ENCODE assay signal across 15 cellular contexts in the genomic region with DNA sequence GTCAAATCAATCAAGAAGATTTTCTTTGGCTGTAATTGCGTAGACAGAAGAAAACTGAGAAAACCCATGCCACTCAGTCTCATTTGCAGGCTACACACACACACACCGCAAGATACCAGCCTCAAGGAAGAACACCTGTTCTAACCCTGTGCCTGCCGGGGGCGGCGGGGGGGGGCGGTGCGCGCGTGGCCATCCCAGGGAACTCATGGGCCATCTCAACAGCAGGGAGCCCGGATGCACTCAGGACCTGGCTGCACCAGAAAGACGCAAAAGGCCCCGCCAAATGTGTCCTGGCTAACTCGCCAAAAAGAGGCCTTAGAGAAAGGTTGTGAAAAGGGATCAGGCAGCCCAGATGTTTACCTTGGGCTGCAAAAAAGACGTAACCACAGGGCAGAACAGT. TPM values are rescaled to one million over a fixed set of nuclear protein-coding genes. Genes with fewer than 3 reads are reported as not detected.
DNase-seq lines count a peak whose midpoint lies in the region; ATAC-seq, FAIRE-seq and TF ChIP-seq lines count a peak whose summit lies in the region.
"Had no signal": no experiment of that assay in that cellular context is flagged by ENCODE, and none has a peak within 500 bp of the region (broad histone marks: within the 10 kb centered on the region; RNA-seq: fewer than 3 reads in every experiment).

No MANE protein-coding gene starts in this region.

- peaks cover 48% of the 10 kb centered on the region for H3K27me3 ChIP-seq in H7 (ENCODE audit: control insufficient read depth, insufficient read depth, low read length)
- peaks cover 14 to 51% (median 39%) of the 10 kb centered on the region in 4 experiments for H3K27me3 ChIP-seq in H1 (replicated peaks in 1 of 4; ENCODE audit: control insufficient read depth in 3 of 4, extremely low read depth in 1 of 4, insufficient read depth in 3 of 4, low read length in 3 of 4)
- H3K27me3 ChIP-seq in neural cell (ENCODE audit: insufficient read depth, low read depth, low read length): peaks cover 26% of the 10 kb centered on the region

- H3K79me2 ChIP-seq in H1 (ENCODE audit: control insufficient read depth in 1 of 2, insufficient read depth in 2 of 2, low read length in 2 of 2) (no peaks in the 10 kb centered on the region), neural cell (replicated peaks; ENCODE audit: insufficient read depth, low read length) (no peaks in the 10 kb centered on the region)

- no peak overlapping the region for H3K18ac ChIP-seq in H1 (ENCODE audit: extremely low read depth, low read length)

- TF ChIP-seq EP300 in H1 (IDR thresholded peaks at IDR 0.05; ENCODE audit: borderline replicate concordance in 1 of 2, low read depth in 2 of 2, low read length in 2 of 2): no peak
- TF ChIP-seq EP300 in neural cell (conservative IDR thresholded peaks at IDR 0.05; ENCODE audit: poor library complexity, severe bottlenecking): no peak

- H3K4me2 ChIP-seq in H1 (ENCODE audit: insufficient read depth in 1 of 2, low read depth in 2 of 2, low read length in 2 of 2): peak overlapping the region; percentile 66 to 91
- no peak overlapping the region for H3K4me2 ChIP-seq in neural cell (ENCODE audit: low read length)

- H2BK5ac ChIP-seq in H1 (ENCODE audit: low read depth, low read length): no peak overlapping the region

- no peak overlapping the region for H3K4ac ChIP-seq in H1 (replicated peaks; ENCODE audit: insufficient read length, low read depth, low read length)

- H3K79me1 ChIP-seq in H1 (ENCODE audit: low read depth, low read length): no peaks in the 10 kb centered on the region

- TF ChIP-seq POLR2A in H1 (IDR thresholded peaks at IDR 0.05; ENCODE audit: control extremely low read depth in 1 of 2, low read depth in 2 of 2, low read length in 2 of 2) (no peak), GM12891 (IDR thresholded peaks at IDR 0.05; ENCODE audit: low read depth, low read length) (no peak)

- no peaks in the 10 kb centered on the region for H3K36me3 ChIP-seq in H7 (replicated peaks; ENCODE audit: control insufficient read depth, insufficient read depth, low read length)
- H3K36me3 ChIP-seq in H1 (ENCODE audit: control insufficient read depth in 2 of 4, insufficient read depth in 4 of 4, low read length in 3 of 4): no peaks in the 10 kb centered on the region
- no peaks in the 10 kb centered on the region for H3K36me3 ChIP-seq in neural cell (ENCODE audit: insufficient read depth, low read length)
- H3K36me3 ChIP-seq: HAP-1, lower lobe of right lung had no signal

- H3K4me1 ChIP-seq in H1 (replicated peaks in 1 of 4; ENCODE audit: control insufficient read depth in 3 of 4, insufficient read depth in 4 of 4, low read length in 3 of 4): peaks cover 0 to 4% (median 1%) of the 10 kb centered on the region in 4 experiments; a peak in 4 of 7 replicates

- no peak overlapping the region for H3K4me3 ChIP-seq in H7 (ENCODE audit: insufficient read depth, low read depth, low read length)
- H3K4me3 ChIP-seq in H1 (ENCODE audit: extremely low read depth in 1 of 4, insufficient read depth in 2 of 4, low read depth in 3 of 4, low read length in 4 of 4): peak overlapping the region in 2 of 4 experiments; percentile 27 to 68; a peak in 3 of 8 replicates
- H3K4me3 ChIP-seq in neural cell (ENCODE audit: low read length): peak overlapping the region; percentile 89
- H3K4me3 ChIP-seq: HAP-1 had no signal

- no peak overlapping the region for H2AFZ ChIP-seq in H1 (ENCODE audit: low read length)
- no peak overlapping the region for H2AFZ ChIP-seq in neural cell (ENCODE audit: low read depth, low read length)

- no peak overlapping the region for H2BK15ac ChIP-seq in H1 (ENCODE audit: low read length)

- TF ChIP-seq RAD21 in H1 (IDR thresholded peaks at IDR 0.05 in 1 of 2, conservative IDR thresholded peaks at IDR 0.05 in 1 of 2; ENCODE audit: low read depth in 2 of 2, low read length in 2 of 2) (no peak), neural cell (conservative IDR thresholded peaks at IDR 0.05) (no peak)

- H3K23me2 ChIP-seq in H1 (ENCODE audit: low read depth, low read length): peaks cover 15% of the 10 kb centered on the region; the same call in 1 of the 2 replicates

- 66% methylated on average over 7 of the region's 14 CpGs; no CpG with 5 or more reads in 1 of the 2 experiments for WGBS in H1 (ENCODE audit: extremely low coverage in 1 of 2, insufficient coverage in 1 of 2, insufficient read length in 1 of 2, insufficient replicate concordance in 2 of 2, low coverage in 1 of 2, low lambda C conversion rate in 2 of 2, missing lambda C conversion rate in 1 of 2), 2 experiments

- H3K9me3 Mint-ChIP-seq in T-helper 2 cell treated with Interferon-gamma antibody and Interleukin-4, amounts not matched to agents 5 μg/mL and 100 μg/mL, for 36 hours: no peaks in the 10 kb centered on the region

- H3K9me2 ChIP-seq in neural cell (ENCODE audit: insufficient read depth, low read length): no peaks in the 10 kb centered on the region

- no peaks in the 10 kb centered on the region for H3K9me3 ChIP-seq in H1 (ENCODE audit: insufficient read depth in 2 of 2, low read depth in 1 of 2, low read length in 1 of 2)
- no peaks in the 10 kb centered on the region for H3K9me3 ChIP-seq in neural cell (ENCODE audit: low read length)
- H3K9me3 ChIP-seq: HAP-1, lower lobe of right lung had no signal

- peaks cover 77% of the 10 kb centered on the region for H3K27me3 Mint-ChIP-seq in T-helper 2 cell treated with Interferon-gamma antibody and Interleukin-4, amounts not matched to agents 5 μg/mL and 100 μg/mL, for 36 hours (ENCODE audit: low read depth)

- no peak overlapping the region for H3K9ac ChIP-seq in H1 (replicated peaks in 1 of 4; ENCODE audit: extremely low read depth in 1 of 4, low read depth in 3 of 4, low read length in 3 of 4)
- no peak overlapping the region for H3K9ac ChIP-seq in neural cell (ENCODE audit: low read length)

- H2BK120ac ChIP-seq in H1 (replicated peaks; ENCODE audit: low read depth, low read length): no peak overlapping the region

- no peak overlapping the region for H3K27ac Mint-ChIP-seq in T-helper 2 cell treated with Interferon-gamma antibody and Interleukin-4, amounts not matched to agents 5 μg/mL and 100 μg/mL, for 36 hours

- CTCF ChIA-PET in H1 (lab: Charles Lee; ENCODE audit: partially characterized antibody): interaction anchor here (0.7 to 4.7 kb wide), 18 partner anchors 12 to 434 kb away, joined by 3 to 49 read pairs (median 5); partner anchors contain the start of gene SMAP1

- H2AK5ac ChIP-seq in H1 (ENCODE audit: low read depth, low read length): no peak overlapping the region

- H3K27ac ChIP-seq in H1 (ENCODE audit: low read depth, low read length) (no peak overlapping the region), neural cell (ENCODE audit: low read length) (no peak overlapping the region)
- H3K27ac ChIP-seq: lower lobe of right lung had no signal

- no peak overlapping the region for H3K56ac ChIP-seq in H1 (replicated peaks; ENCODE audit: insufficient read length, low read depth, low read length)

- H4K5ac ChIP-seq in H1 (ENCODE audit: insufficient read length, low read depth, low read length): no peak overlapping the region

- H3K4me1 Mint-ChIP-seq in T-helper 2 cell treated with Interferon-gamma antibody and Interleukin-4, amounts not matched to agents 5 μg/mL and 100 μg/mL, for 36 hours (ENCODE audit: low read depth): peaks cover 10% of the 10 kb centered on the region

- H4K8ac ChIP-seq in H1 (ENCODE audit: extremely low read depth, insufficient read depth, low read length): no peak overlapping the region

- ATAC-seq in HG03520 (IDR thresholded peaks at IDR 0.05; ENCODE audit: unreplicated experiment) (no peak), HG02798 (IDR thresholded peaks at IDR 0.05; ENCODE audit: poor library complexity, unreplicated experiment) (no peak)

- H3F3A ChIP-seq in neural cell (ENCODE audit: insufficient read depth, low read length, poor library complexity, severe bottlenecking): no peaks in the 10 kb centered on the region

- H4K20me1 ChIP-seq in H1 (replicated peaks in 1 of 2; ENCODE audit: control insufficient read depth in 1 of 2, insufficient read depth in 2 of 2, low read length in 2 of 2) (no peaks in the 10 kb centered on the region), neural cell (ENCODE audit: insufficient read depth) (no peaks in the 10 kb centered on the region)

- no peak overlapping the region for H2BK20ac ChIP-seq in H1 (ENCODE audit: low read length)

- no peak overlapping the region for H2BK12ac ChIP-seq in H1 (ENCODE audit: low read depth, low read length)

- no peak for DNase-seq in T-helper 2 cell treated with Interferon-gamma antibody and Interleukin-4, amounts not matched to agents 5 μg/mL and 100 μg/mL, for 36 hours (ENCODE audit: low spot score)
- no peak for DNase-seq in T-helper 2 cell
- peak; percentile 46 for DNase-seq in H7
- peak in 1 of 2 experiments; percentile 43 for DNase-seq in H1 (ENCODE audit: low read depth in 1 of 2, low spot score in 2 of 2)
- no peak for DNase-seq in GM12891 (ENCODE audit: insufficient read length, low spot score)
- DNase-seq: ACHN; effector CD4-positive, alpha-beta T cell; NCI-H1694; small intestine had no signal

- no peak overlapping the region for H4K91ac ChIP-seq in H1 (replicated peaks; ENCODE audit: insufficient read length, low read length)

- no peak overlapping the region for H3K14ac ChIP-seq in H1 (ENCODE audit: insufficient read length)

- FAIRE-seq in H1 (lab: Jason Lieb, UNC): no peak
- no peak for FAIRE-seq in GM12891 (lab: Jason Lieb, UNC)
- FAIRE-seq: D721Med, small intestine had no signal

- POLR2A ChIA-PET in H1 (lab: Charles Lee; ENCODE audit: partially characterized antibody): no interaction called here

- H3K4me3 Mint-ChIP-seq in T-helper 2 cell treated with Interferon-gamma antibody and Interleukin-4, amounts not matched to agents 5 μg/mL and 100 μg/mL, for 36 hours: peak overlapping the region; percentile 18

- H3K36me3 Mint-ChIP-seq in T-helper 2 cell treated with Interferon-gamma antibody and Interleukin-4, amounts not matched to agents 5 μg/mL and 100 μg/mL, for 36 hours (ENCODE audit: low read depth): no peaks in the 10 kb centered on the region

- TF ChIP-seq CTCF in H1 (IDR thresholded peaks at IDR 0.05; ENCODE audit: control extremely low read depth in 1 of 3, insufficient read depth in 1 of 3, low read depth in 1 of 3, low read length in 3 of 3) (no peak), neural cell (IDR thresholded peaks at IDR 0.05; ENCODE audit: poor library complexity, severe bottlenecking) (no peak)

- H3K23ac ChIP-seq in H1 (ENCODE audit: insufficient read length): no peak overlapping the region

RNA-seq across cellular contexts. Expression of gene B3GAT2, which starts 2.1 kb away (rescaled TPM):
- total RNA-seq in H7 (2014; rRNA removed; shearing (Covaris generic)): 0.18 and 0.28 TPM in 2 replicates
- total RNA-seq in H1 (2021; fragmentation: NEBNext Ultra II Directional; extraction: Animal tissue kit (Norgen Biotek cat#: 25700)): 1.8 and 1.9 TPM in 2 replicates
- polyA plus RNA-seq in H1 (2011; rRNA removed): 0.47 and 0.83 TPM in 2 replicates
- 0.57 TPM for polyA plus RNA-seq in H1 (2011; cell fraction: cytosol; rRNA removed)
- polyA plus RNA-seq in H1 (2011; cell fraction: nucleus; rRNA removed): 0.91 TPM
- 0.69 to 1.4 TPM (median 0.86 TPM) in 4 replicates for polyA plus RNA-seq in H1 (2012, experiment 1 of 2)
- polyA plus RNA-seq in H1 (2012, experiment 2 of 2): 0.16 TPM
- 1.6 TPM for polyA plus RNA-seq in H1 (2013, experiment 1 of 2)
- polyA plus RNA-seq in H1 (2013, experiment 2 of 2): 1.4 TPM
- polyA minus RNA-seq in H1 (2011; rRNA and poly(A)+ RNA removed): 0.82 and 1.2 TPM in 2 replicates
- 0.51 TPM for polyA minus RNA-seq in H1 (2011; cell fraction: cytosol; rRNA and poly(A)+ RNA removed)
- 2.1 TPM for polyA minus RNA-seq in H1 (2011; cell fraction: nucleus; rRNA and poly(A)+ RNA removed)
- 4.1 and 5.6 TPM in 2 replicates for polyA plus RNA-seq in neural cell
- 7.3 and 8.2 TPM in 2 replicates for polyA minus RNA-seq in neural cell
- 0.15 TPM for polyA plus RNA-seq in GM12891 (2012; ENCODE audit: low read depth, missing spikeins)
